In the genomic region with DNA sequence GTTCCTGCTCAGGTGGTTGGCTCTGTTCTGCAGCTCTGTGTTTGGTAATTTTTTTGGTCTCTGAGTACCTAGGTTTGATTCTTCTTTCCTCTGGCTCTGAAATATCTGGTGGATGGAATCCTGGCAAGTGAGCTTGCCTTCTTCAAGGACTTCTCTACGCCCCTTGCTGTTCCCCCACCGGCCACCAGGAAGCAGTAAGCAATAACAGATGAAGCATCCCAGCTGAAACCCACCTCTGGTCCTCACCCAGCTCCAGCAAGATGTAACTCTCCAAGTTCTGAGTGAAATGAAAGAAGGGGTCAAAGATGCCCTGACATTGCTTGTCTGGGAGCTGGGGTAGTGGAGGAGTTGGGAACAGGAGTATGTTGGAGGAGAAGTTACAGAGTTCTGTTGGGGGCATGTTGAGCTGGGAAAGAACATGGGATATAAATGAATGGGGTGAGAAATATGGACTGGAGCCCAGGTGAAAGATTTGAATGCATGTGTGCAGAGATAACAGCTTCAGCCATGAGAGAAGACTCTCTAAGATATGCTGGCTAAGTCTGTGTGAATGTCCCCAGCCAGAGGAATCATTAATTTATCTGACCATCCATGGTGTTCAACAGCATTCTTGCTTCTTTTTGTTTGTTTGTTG, we compare ENCODE assay signal across 8 cellular contexts. TPM values are rescaled to one million over a fixed set of nuclear protein-coding genes. Genes with fewer than 3 reads are reported as not detected.
DNase-seq lines count a peak whose midpoint lies in the region; ATAC-seq and TF ChIP-seq lines count a peak whose summit lies in the region.

No MANE protein-coding gene starts in this region.

- TF ChIP-seq RAD21 in liver (IDR thresholded peaks at IDR 0.05): peak; percentile 50 to 60

- H3K9ac ChIP-seq in NT2/D1 (ENCODE audit: insufficient read length, low read depth) (no peak overlapping the region), liver (ENCODE audit: low read depth in 1 of 2, low read length in 2 of 2) (no peak overlapping the region)

- ATAC-seq in natural killer cell (peak in 2 of 3 donors; percentile 53 to 57), HG03439 (IDR thresholded peaks at IDR 0.05; ENCODE audit: unreplicated experiment) (no peak)
- no peak for ATAC-seq in natural killer cell treated with Interleukin-12 subunit alpha and Interleukin-12 subunit beta and Interleukin-15 and Interleukin-18, amount 100 ng/mL, for 72 hours

- H3K4me1 Mint-ChIP-seq in natural killer cell: no peaks in the 10 kb centered on the region
- H3K4me1 Mint-ChIP-seq in natural killer cell treated with Interleukin-12 subunit alpha and Interleukin-12 subunit beta and Interleukin-15 and Interleukin-18, amount 100 ng/mL, for 72 hours (ENCODE audit: low read depth in 2 of 2): no peaks in the 10 kb centered on the region

- TF ChIP-seq POLR2A in adrenal gland (IDR thresholded peaks at IDR 0.05): no peak

- H3K4me3 Mint-ChIP-seq in natural killer cell: no peak overlapping the region
- H3K4me3 Mint-ChIP-seq in natural killer cell treated with Interleukin-12 subunit alpha and Interleukin-12 subunit beta and Interleukin-15 and Interleukin-18, amount 100 ng/mL, for 72 hours: no peak overlapping the region

- TF ChIP-seq CTCF in natural killer cell (IDR thresholded peaks at IDR 0.05) (peak; percentile 37), adrenal gland (IDR thresholded peaks at IDR 0.05) (peak in 4 of 6 experiments; percentile 18 to 37 (median 32)), liver (IDR thresholded peaks at IDR 0.05; ENCODE audit: low read depth, low read length, missing input control) (peak; percentile 51)

- H3K27ac ChIP-seq in adrenal gland (no peak overlapping the region), liver (ENCODE audit: low read depth in 1 of 2, low read length in 2 of 2) (no peak overlapping the region)

- H3K9me3 Mint-ChIP-seq in natural killer cell: no peaks in the 10 kb centered on the region
- H3K9me3 Mint-ChIP-seq in natural killer cell treated with Interleukin-12 subunit alpha and Interleukin-12 subunit beta and Interleukin-15 and Interleukin-18, amount 100 ng/mL, for 72 hours: no peaks in the 10 kb centered on the region

- no peaks in the 10 kb centered on the region for H3K4me1 ChIP-seq in NT2/D1 (ENCODE audit: insufficient read depth, insufficient read length)
- no peaks in the 10 kb centered on the region for H3K4me1 ChIP-seq in adrenal gland (replicated peaks in 1 of 2)
- no peaks in the 10 kb centered on the region for H3K4me1 ChIP-seq in liver (ENCODE audit: control insufficient read depth in 4 of 4, insufficient read depth in 4 of 4, low read length in 3 of 4)

- peaks cover 38 to 49% of the 10 kb centered on the region in 2 donors for H3K27me3 Mint-ChIP-seq in natural killer cell (ENCODE audit: low read depth in 2 of 2)
- H3K27me3 Mint-ChIP-seq in natural killer cell treated with Interleukin-12 subunit alpha and Interleukin-12 subunit beta and Interleukin-15 and Interleukin-18, amount 100 ng/mL, for 72 hours: peaks cover 39 to 62% of the 10 kb centered on the region in 2 donors

- H3K36me3 Mint-ChIP-seq in natural killer cell: no peaks in the 10 kb centered on the region
- no peaks in the 10 kb centered on the region for H3K36me3 Mint-ChIP-seq in natural killer cell treated with Interleukin-12 subunit alpha and Interleukin-12 subunit beta and Interleukin-15 and Interleukin-18, amount 100 ng/mL, for 72 hours

- no peak overlapping the region for H3K4me3 ChIP-seq in NT2/D1 (ENCODE audit: insufficient read length, low read depth)
- no peak overlapping the region for H3K4me3 ChIP-seq in adrenal gland
- no peak overlapping the region for H3K4me3 ChIP-seq in liver (ENCODE audit: low read depth in 1 of 3, low read length in 3 of 3)

- H3K36me3 ChIP-seq in NT2/D1 (ENCODE audit: insufficient read depth, insufficient read length, low read length): no peaks in the 10 kb centered on the region
- H3K36me3 ChIP-seq in adrenal gland (replicated peaks in 1 of 2): no peaks in the 10 kb centered on the region
- H3K36me3 ChIP-seq in liver (ENCODE audit: control insufficient read depth in 4 of 4, insufficient read depth in 3 of 4, low read depth in 1 of 4, low read length in 3 of 4): no peaks in the 10 kb centered on the region

- intact Hi-C loops in natural killer cell (cut with micrococcal nuclease): loop anchor here (2.0 kb wide), 1 partner anchor 106 kb away; no protein-coding TSS in a partner anchor
- intact Hi-C loops in adrenal gland (cut with DNase I): loop anchor here in 1 of 2 donors (10.0 kb wide), 1 partner anchor 318 kb away; a partner anchor contains a TSS

- H3K27me3 ChIP-seq in NT2/D1 (ENCODE audit: insufficient read depth, insufficient read length) (no peaks in the 10 kb centered on the region), adrenal gland (peaks cover 6% of the 10 kb centered on the region), liver (ENCODE audit: control insufficient read depth in 4 of 4, insufficient read depth in 4 of 4, low read length in 3 of 4) (peaks cover 0 to 13% (median 2%) of the 10 kb centered on the region in 4 donors)

- H3K9me3 ChIP-seq in NT2/D1 (ENCODE audit: insufficient read depth, low read length) (no peaks in the 10 kb centered on the region), adrenal gland (replicated peaks in 1 of 3) (no peaks in the 10 kb centered on the region), liver (ENCODE audit: control insufficient read depth in 4 of 4, low read length in 3 of 4) (no peaks in the 10 kb centered on the region)

- WGBS in adrenal gland, 4 donors: 4 to 15% (median 8%) methylated on average over 2 of the region's 2 CpGs
- WGBS in liver: 23% methylated on average over 2 of the region's 2 CpGs

- DNase-seq in natural killer cell (peak; percentile 26), NT2/D1 (ENCODE audit: low read depth, low spot score) (peak; percentile 36), adrenal gland (peak in 1 of 7 donors; percentile 4), medulla oblongata (ENCODE audit: extremely low spot score) (no peak), C1 segment of cervical spinal cord (lab: John Stamatoyannopoulos, UW) (no peak)
- no peak for DNase-seq in natural killer cell treated with Interleukin-12 subunit alpha and Interleukin-12 subunit beta and Interleukin-15 and Interleukin-18, amount 100 ng/mL, for 72 hours (ENCODE audit: low spot score)

- H3K27ac Mint-ChIP-seq in natural killer cell: no peak overlapping the region
- no peak overlapping the region for H3K27ac Mint-ChIP-seq in natural killer cell treated with Interleukin-12 subunit alpha and Interleukin-12 subunit beta and Interleukin-15 and Interleukin-18, amount 100 ng/mL, for 72 hours

TF ChIP-seq in liver, 16 proteins besides CTCF, POLR2A, EP300 and RAD21:
- TF ChIP-seq JUND (IDR thresholded peaks at IDR 0.05) (no peak), TAF1 (conservative IDR thresholded peaks at IDR 0.05) (no peak), EGR1 (IDR thresholded peaks at IDR 0.05; ENCODE audit: low read depth in 2 of 2) (no peak)
- TF ChIP-seq, protein P1, sequence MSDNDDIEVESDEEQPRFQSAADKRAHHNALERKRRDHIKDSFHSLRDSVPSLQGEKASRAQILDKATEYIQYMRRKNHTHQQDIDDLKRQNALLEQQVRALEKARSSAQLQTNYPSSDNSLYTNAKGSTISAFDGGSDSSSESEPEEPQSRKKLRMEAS (IDR thresholded peaks at IDR 0.05): no peak
- TF ChIP-seq, protein P2, sequence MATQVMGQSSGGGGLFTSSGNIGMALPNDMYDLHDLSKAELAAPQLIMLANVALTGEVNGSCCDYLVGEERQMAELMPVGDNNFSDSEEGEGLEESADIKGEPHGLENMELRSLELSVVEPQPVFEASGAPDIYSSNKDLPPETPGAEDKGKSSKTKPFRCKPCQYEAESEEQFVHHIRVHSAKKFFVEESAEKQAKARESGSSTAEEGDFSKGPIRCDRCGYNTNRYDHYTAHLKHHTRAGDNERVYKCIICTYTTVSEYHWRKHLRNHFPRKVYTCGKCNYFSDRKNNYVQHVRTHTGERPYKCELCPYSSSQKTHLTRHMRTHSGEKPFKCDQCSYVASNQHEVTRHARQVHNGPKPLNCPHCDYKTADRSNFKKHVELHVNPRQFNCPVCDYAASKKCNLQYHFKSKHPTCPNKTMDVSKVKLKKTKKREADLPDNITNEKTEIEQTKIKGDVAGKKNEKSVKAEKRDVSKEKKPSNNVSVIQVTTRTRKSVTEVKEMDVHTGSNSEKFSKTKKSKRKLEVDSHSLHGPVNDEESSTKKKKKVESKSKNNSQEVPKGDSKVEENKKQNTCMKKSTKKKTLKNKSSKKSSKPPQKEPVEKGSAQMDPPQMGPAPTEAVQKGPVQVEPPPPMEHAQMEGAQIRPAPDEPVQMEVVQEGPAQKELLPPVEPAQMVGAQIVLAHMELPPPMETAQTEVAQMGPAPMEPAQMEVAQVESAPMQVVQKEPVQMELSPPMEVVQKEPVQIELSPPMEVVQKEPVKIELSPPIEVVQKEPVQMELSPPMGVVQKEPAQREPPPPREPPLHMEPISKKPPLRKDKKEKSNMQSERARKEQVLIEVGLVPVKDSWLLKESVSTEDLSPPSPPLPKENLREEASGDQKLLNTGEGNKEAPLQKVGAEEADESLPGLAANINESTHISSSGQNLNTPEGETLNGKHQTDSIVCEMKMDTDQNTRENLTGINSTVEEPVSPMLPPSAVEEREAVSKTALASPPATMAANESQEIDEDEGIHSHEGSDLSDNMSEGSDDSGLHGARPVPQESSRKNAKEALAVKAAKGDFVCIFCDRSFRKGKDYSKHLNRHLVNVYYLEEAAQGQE (IDR thresholded peaks at IDR 0.05): no peak

RNA-seq across cellular contexts. Expression of a gene that starts 51.3 kb away (rescaled TPM):
- 1 to 10 TPM; 2.2 to 6.5 (median 3.0) TPM for total RNA-seq in natural killer cell
- total RNA-seq in natural killer cell treated with Interleukin-12 subunit alpha and Interleukin-12 subunit beta and Interleukin-15 and Interleukin-18, amount 100 ng/mL, for 72 hours: not detected
- total RNA-seq in adrenal gland: under 1 TPM in 3 of 8 donors, not detected in 5; 0.08 to 0.42 (median 0.16) TPM
- under 1 TPM in 1 of 3 donors, not detected in 2; 0.11 TPM for polyA plus RNA-seq in adrenal gland
- total RNA-seq in liver: not detected
- not detected for polyA plus RNA-seq in liver

Comparison
In these comparisons a context has a peak if more than half of its experiments do, and no peak if none do; other contexts are left out.
1. ATAC-seq: peak in natural killer cell (2 of 3); none in natural killer cell treated with Interleukin-12 subunit alpha and Interleukin-12 subunit beta and Interleukin-15 and Interleukin-18, amount 100 ng/mL, for 72 hours (0 of 2) and HG03439 (single experiment).
2. DNase-seq: peak in natural killer cell (single experiment) and NT2/D1 (single experiment); none in natural killer cell treated with Interleukin-12 subunit alpha and Interleukin-12 subunit beta and Interleukin-15 and Interleukin-18, amount 100 ng/mL, for 72 hours (single experiment), medulla oblongata (single experiment) and C1 segment of cervical spinal cord (0 of 14).
3. Peak in every context shown above with its lines, with median percentiles within 50 percentile points of each other: CTCF ChIP-seq.